Comparison of ENCODE assay signal across 23 cellular contexts in the genomic region with DNA sequence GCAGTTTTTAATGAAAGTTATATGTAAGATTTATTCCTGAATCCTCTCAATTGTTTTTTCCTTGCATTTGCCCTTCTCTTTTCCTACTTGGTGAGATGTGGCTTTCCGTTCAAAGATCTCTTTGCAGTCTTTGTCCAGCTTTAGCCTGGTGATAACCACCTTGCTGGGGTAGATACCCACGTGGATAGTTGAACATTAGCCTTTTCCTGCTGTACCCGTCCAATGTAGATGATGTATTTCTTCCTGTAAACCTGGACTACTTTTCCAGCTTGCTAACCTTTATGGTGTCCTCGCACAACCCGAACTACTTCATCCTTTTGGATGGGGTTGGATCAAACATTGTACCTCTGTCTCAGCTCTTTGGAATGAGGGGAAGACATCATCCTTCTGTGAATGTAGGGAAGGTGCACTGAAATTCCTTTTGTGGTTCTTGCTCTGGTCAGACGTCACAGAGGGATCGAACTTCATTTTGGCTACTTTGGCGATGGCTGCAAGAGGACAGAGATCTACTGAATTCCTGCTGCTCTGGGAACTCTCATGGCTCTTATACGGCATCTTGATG.
"Had no signal": no experiment of that assay in that cellular context is flagged by ENCODE, and none has a peak within 500 bp of the region (broad histone marks: within the 10 kb centered on the region; RNA-seq: fewer than 3 reads in every experiment).

No MANE protein-coding gene starts in this region.

- H3K4me3 ChIP-seq: ascending aorta, breast epithelium, coronary artery, esophagus squamous epithelium, gastroesophageal sphincter, heart left ventricle, lung, prostate gland, right atrium auricular region, upper lobe of left lung had no signal

- H3K4me3 Mint-ChIP-seq: activated CD4-positive, alpha-beta memory T cell treated with anti-CD3 and anti-CD28 coated beads, Interleukin-2, amount 10 ng/mL, durations not matched to agents 7 days and 5 days; activated CD4-positive, alpha-beta T cell treated with anti-CD3 and anti-CD28 coated beads, Interleukin-2, amount 10 ng/mL, durations not matched to agents 24 days and 14 days; activated T-helper 1 cell treated with anti-CD3 and anti-CD28 coated beads, Interleukin-12 subunit alpha, Interleukin-12 subunit beta, Interleukin-2, Interleukin-4 antibody, amounts not matched to agents 30 ng/mL and 10 ng/mL and 1 ng/mL, durations not matched to agents 14 hours and 24 hours and 36 hours; naive thymus-derived CD8-positive, alpha-beta T cell had no signal

- H3K27ac ChIP-seq: ascending aorta, breast epithelium, esophagus squamous epithelium, heart left ventricle, prostate gland, right atrium auricular region, VCaP had no signal

- H3K4me1 ChIP-seq: breast epithelium, prostate gland had no signal

- ATAC-seq: activated CD4-positive, CD25-positive, alpha-beta regulatory T cell treated with anti-CD3 and anti-CD28 coated beads, Interleukin-2, amount 50 U/mL, for 24 hours; gastroesophageal sphincter; heart left ventricle; left colon; naive thymus-derived CD8-positive, alpha-beta T cell; stimulated activated naive CD8-positive, alpha-beta T cell treated with anti-CD3 and anti-CD28 coated beads, Interleukin-15, Interleukin-2, amounts not matched to agents 100 U/mL and 50 U/mL, for 24 hours had no signal

- H3K4me1 Mint-ChIP-seq: naive thymus-derived CD8-positive, alpha-beta T cell had no signal

- H3K27ac Mint-ChIP-seq: activated CD4-positive, alpha-beta memory T cell treated with anti-CD3 and anti-CD28 coated beads, Interleukin-2, amount 10 ng/mL, durations not matched to agents 7 days and 5 days; activated CD4-positive, alpha-beta T cell treated with anti-CD3 and anti-CD28 coated beads, Interleukin-2, amount 10 ng/mL, durations not matched to agents 24 days and 14 days; activated T-helper 1 cell treated with anti-CD3 and anti-CD28 coated beads, Interleukin-12 subunit alpha, Interleukin-12 subunit beta, Interleukin-2, Interleukin-4 antibody, amounts not matched to agents 30 ng/mL and 10 ng/mL and 1 ng/mL, durations not matched to agents 14 hours and 24 hours and 36 hours; naive thymus-derived CD8-positive, alpha-beta T cell had no signal

- H3K36me3 ChIP-seq: breast epithelium, prostate gland had no signal

- H3K27me3 ChIP-seq: ascending aorta, breast epithelium, esophagus squamous epithelium, gastroesophageal sphincter, heart left ventricle, right atrium auricular region, upper lobe of left lung had no signal

- H3K27me3 Mint-ChIP-seq: activated CD4-positive, alpha-beta memory T cell treated with anti-CD3 and anti-CD28 coated beads, Interleukin-2, amount 10 ng/mL, durations not matched to agents 7 days and 5 days; naive thymus-derived CD8-positive, alpha-beta T cell had no signal

- H3K9me3 Mint-ChIP-seq: activated CD4-positive, alpha-beta memory T cell treated with anti-CD3 and anti-CD28 coated beads, Interleukin-2, amount 10 ng/mL, durations not matched to agents 7 days and 5 days; activated CD4-positive, alpha-beta T cell treated with anti-CD3 and anti-CD28 coated beads, Interleukin-2, amount 10 ng/mL, durations not matched to agents 24 days and 14 days; activated T-helper 1 cell treated with anti-CD3 and anti-CD28 coated beads, Interleukin-12 subunit alpha, Interleukin-12 subunit beta, Interleukin-2, Interleukin-4 antibody, amounts not matched to agents 30 ng/mL and 10 ng/mL and 1 ng/mL, durations not matched to agents 14 hours and 24 hours and 36 hours; naive thymus-derived CD8-positive, alpha-beta T cell had no signal

- H3K9me3 ChIP-seq: ascending aorta, breast epithelium, esophagus squamous epithelium, gastroesophageal sphincter, heart left ventricle, prostate gland, right atrium auricular region, upper lobe of left lung had no signal

- DNase-seq: activated CD4-positive, alpha-beta T cell treated with anti-CD3 and anti-CD28 coated beads, Interleukin-2, amount 10 ng/mL, durations not matched to agents 24 days and 14 days; activated gamma-delta T cell; activated naive CD4-positive, alpha-beta T cell treated with anti-CD3 and anti-CD28 coated beads, Interleukin-2, amount 50 U/mL, for 16 hours; cerebellar nuclear complex; esophagus squamous epithelium; heart left ventricle; left colon; naive thymus-derived CD8-positive, alpha-beta T cell; stimulated activated CD4-positive, alpha-beta T cell treated with anti-CD3 and anti-CD28 coated beads, Interleukin-12 subunit alpha, Interleukin-12 subunit beta, amount 100 ng/mL, for 4 hours; stimulated activated CD4-positive, alpha-beta T cell treated with anti-CD3 and anti-CD28 coated beads, Interleukin-4, amount 100 ng/mL, for 4 hours; stimulated activated naive CD8-positive, alpha-beta T cell treated with anti-CD3 and anti-CD28 coated beads, Interleukin-15, Interleukin-2, amounts not matched to agents 100 U/mL and 50 U/mL, for 24 hours; upper lobe of left lung had no signal
